In genomic region chr6:24933266-24933665, GRCh38 we compare ENCODE assay signal across 13 cellular contexts. TPM values are rescaled to one million over a fixed set of nuclear protein-coding genes. Genes with fewer than 3 reads are reported as not detected.
DNase-seq lines count a peak whose midpoint lies in the region; ATAC-seq, FAIRE-seq and TF ChIP-seq lines count a peak whose summit lies in the region.
"Had no signal": no experiment of that assay in that cellular context is flagged by ENCODE, and none has a peak within 500 bp of the region (broad histone marks: within the 10 kb centered on the region; RNA-seq: fewer than 3 reads in every experiment).

No MANE protein-coding gene starts in this region.

- H3K9ac ChIP-seq in trophoblast cell (ENCODE audit: low read length): no peak overlapping the region

- H2BK120ac ChIP-seq in trophoblast cell (ENCODE audit: insufficient read depth, low read length, poor library complexity): peak overlapping the region; percentile 74

- FAIRE-seq in GM12892 (lab: Jason Lieb, UNC): no peak
- FAIRE-seq: D721Med had no signal

- WGBS in trophoblast cell (ENCODE audit: extremely low coverage, insufficient coverage, insufficient read length): no CpG with 5 or more reads among the region's 3 CpGs
- WGBS in right lobe of liver (ENCODE audit: insufficient coverage, low coverage, low lambda C conversion rate, missing lambda C conversion rate): 59% methylated on average over 3 of the region's 3 CpGs

- peaks cover 38% of the 10 kb centered on the region for H3K36me3 Mint-ChIP-seq in activated T-helper 17 cell treated with anti-CD3 and anti-CD28 coated beads, Interleukin-2, amount 50 U/mL, for 72 hours (ENCODE audit: low read depth)

- H3K36me3 ChIP-seq in trophoblast cell (ENCODE audit: control insufficient read depth in 1 of 2, insufficient read depth in 2 of 2, low read length in 2 of 2) (no peaks in the 10 kb centered on the region), right lobe of liver (no peaks in the 10 kb centered on the region)

- TF ChIP-seq POLR2A in right lobe of liver (IDR thresholded peaks at IDR 0.05) (no peak), GM12892 (IDR thresholded peaks at IDR 0.05; ENCODE audit: low read depth, low read length) (no peak; the same call in 1 of the 2 replicates)

- peaks cover 6 to 14% of the 10 kb centered on the region in 2 experiments for H3K4me1 ChIP-seq in trophoblast cell (ENCODE audit: control insufficient read depth in 1 of 2, insufficient read depth in 2 of 2, low read length in 2 of 2)
- no peaks in the 10 kb centered on the region for H3K4me1 ChIP-seq in right lobe of liver

- peak overlapping the region; percentile 31 for H2BK5ac ChIP-seq in trophoblast cell (ENCODE audit: low read depth, low read length, poor library complexity)

- H3K18ac ChIP-seq in trophoblast cell (ENCODE audit: low read length): no peak overlapping the region

- peaks cover 51% of the 10 kb centered on the region for H3K4me1 Mint-ChIP-seq in activated T-helper 17 cell treated with anti-CD3 and anti-CD28 coated beads, Interleukin-2, amount 50 U/mL, for 72 hours

- H3K4ac ChIP-seq in trophoblast cell (ENCODE audit: low read depth, low read length): peak overlapping the region; percentile 40

- peak overlapping the region; percentile 46 for H3K14ac ChIP-seq in trophoblast cell (ENCODE audit: low read length)

- DNase-seq in GM12865 (ENCODE audit: low read depth): peak; percentile 47
- peak in 1 of 2 donors; percentile 21 for DNase-seq in trophoblast cell
- no peak for DNase-seq in right lobe of liver
- no peak for DNase-seq in GM12892 (ENCODE audit: insufficient read length)
- DNase-seq in NCI-H187 treated with DMSO at 0.1 percent for 48 hours (lab: John Stamatoyannopoulos, UW): no peak
- no peak for DNase-seq in HuH-7.5 (ENCODE audit: low spot score)
- DNase-seq: HFFc6 had no signal

- intact Hi-C loops in right lobe of liver (cut with DNase I): no loop called here

- H3K27me3 Mint-ChIP-seq in activated T-helper 17 cell treated with anti-CD3 and anti-CD28 coated beads, Interleukin-2, amount 50 U/mL, for 72 hours: no peaks in the 10 kb centered on the region

- H3K4me3 ChIP-seq in GM12865 (ENCODE audit: low read depth, low read length) (peak overlapping the region; percentile 90), trophoblast cell (ENCODE audit: low read depth, low read length) (no peak overlapping the region), right lobe of liver (peak overlapping the region in 1 of 3 donors; percentile 19)
- H3K4me3 ChIP-seq: coronary artery, mucosa of descending colon, testis had no signal

- H3K27ac ChIP-seq in trophoblast cell (ENCODE audit: low read depth, low read length) (peak overlapping the region; percentile 77), right lobe of liver (no peak overlapping the region)
- H3K27ac ChIP-seq: coronary artery, testis had no signal

- H4K8ac ChIP-seq in trophoblast cell (ENCODE audit: low read depth, low read length): no peak overlapping the region

- H3K27me3 ChIP-seq in trophoblast cell (ENCODE audit: insufficient read depth, low read length) (no peaks in the 10 kb centered on the region), right lobe of liver (no peaks in the 10 kb centered on the region)
- H3K27me3 ChIP-seq: testis had no signal

- H3K4me3 Mint-ChIP-seq in activated T-helper 17 cell treated with anti-CD3 and anti-CD28 coated beads, Interleukin-2, amount 50 U/mL, for 72 hours: peak overlapping the region; percentile 93
- H3K4me3 Mint-ChIP-seq: HFFc6 had no signal

- no peak overlapping the region for H3K23ac ChIP-seq in trophoblast cell (ENCODE audit: low read length)

- H3K27ac Mint-ChIP-seq in activated T-helper 17 cell treated with anti-CD3 and anti-CD28 coated beads, Interleukin-2, amount 50 U/mL, for 72 hours: peak overlapping the region; percentile 92
- H3K27ac Mint-ChIP-seq: HFFc6 had no signal

- H3K9me3 Mint-ChIP-seq in activated T-helper 17 cell treated with anti-CD3 and anti-CD28 coated beads, Interleukin-2, amount 50 U/mL, for 72 hours: no peaks in the 10 kb centered on the region
- H3K9me3 Mint-ChIP-seq: HFFc6 had no signal

- no peak for TF ChIP-seq CTCF in GM12865 (IDR thresholded peaks at IDR 0.05; ENCODE audit: insufficient read depth, low read depth, low read length, missing control alignments)
- TF ChIP-seq CTCF in right lobe of liver (IDR thresholded peaks at IDR 0.05): no peak

- peaks cover 18% of the 10 kb centered on the region for H3K79me1 ChIP-seq in trophoblast cell (ENCODE audit: low read length)

- H3K9me3 ChIP-seq in trophoblast cell (ENCODE audit: insufficient read depth, low read depth, low read length) (no peaks in the 10 kb centered on the region), right lobe of liver (no peaks in the 10 kb centered on the region)
- H3K9me3 ChIP-seq: mucosa of descending colon, testis had no signal

- ATAC-seq in HG02885 (IDR thresholded peaks at IDR 0.05; ENCODE audit: poor library complexity, unreplicated experiment) (peak; percentile 3), right lobe of liver (no peak)
- no peak for ATAC-seq in activated T-helper 17 cell treated with anti-CD3 and anti-CD28 coated beads, Interleukin-2, amount 50 U/mL, for 72 hours (replicated peaks)

- peaks cover 2% of the 10 kb centered on the region for H3K79me2 ChIP-seq in trophoblast cell (ENCODE audit: control insufficient read depth, insufficient read depth, low read length, poor library complexity)

- peak overlapping the region; percentile 9 for H2AK5ac ChIP-seq in trophoblast cell (ENCODE audit: low read length)

- no peak overlapping the region for H2AFZ ChIP-seq in trophoblast cell (ENCODE audit: insufficient read depth, low read length, poor library complexity)

- no peak overlapping the region for H3K4me2 ChIP-seq in trophoblast cell (ENCODE audit: low read length)

- H4K91ac ChIP-seq in trophoblast cell (ENCODE audit: low read depth, low read length): peak overlapping the region; percentile 19

- peak overlapping the region; percentile 67 for H2BK12ac ChIP-seq in trophoblast cell (ENCODE audit: low read length)

- no peak overlapping the region for H4K12ac ChIP-seq in trophoblast cell (ENCODE audit: low read depth, low read length)

RNA-seq across cellular contexts. Expression of gene RIPOR2, which starts 2.5 kb away (rescaled TPM):
- 100 to 1,000 TPM in 1 of 2 donors, 10 to 100 TPM in 1; 47.5 to 113 TPM for total RNA-seq in activated T-helper 17 cell treated with anti-CD3 and anti-CD28 coated beads, Interleukin-2, amount 50 U/mL, for 72 hours
- polyA plus RNA-seq in trophoblast cell (2013): 114 and 123 TPM in 2 replicates
- total RNA-seq in right lobe of liver: 1 to 10 TPM; 1.8 to 4.6 (median 3.5) TPM
- 25.6 TPM for polyA plus RNA-seq in GM12892 (2012; ENCODE audit: missing spikeins)

Comparison
In these comparisons a context has a peak if more than half of its experiments do, and no peak if none do; other contexts are left out.
1. RNA of gene RIPOR2, which starts 2.5 kb away (total RNA-seq): 47.5 to 113 TPM in activated T-helper 17 cell treated with anti-CD3 and anti-CD28 coated beads, Interleukin-2, amount 50 U/mL, for 72 hours; 1.8 to 4.6 TPM in right lobe of liver; every median in the first group is over 4 times any median in the second.